In the genomic region with DNA sequence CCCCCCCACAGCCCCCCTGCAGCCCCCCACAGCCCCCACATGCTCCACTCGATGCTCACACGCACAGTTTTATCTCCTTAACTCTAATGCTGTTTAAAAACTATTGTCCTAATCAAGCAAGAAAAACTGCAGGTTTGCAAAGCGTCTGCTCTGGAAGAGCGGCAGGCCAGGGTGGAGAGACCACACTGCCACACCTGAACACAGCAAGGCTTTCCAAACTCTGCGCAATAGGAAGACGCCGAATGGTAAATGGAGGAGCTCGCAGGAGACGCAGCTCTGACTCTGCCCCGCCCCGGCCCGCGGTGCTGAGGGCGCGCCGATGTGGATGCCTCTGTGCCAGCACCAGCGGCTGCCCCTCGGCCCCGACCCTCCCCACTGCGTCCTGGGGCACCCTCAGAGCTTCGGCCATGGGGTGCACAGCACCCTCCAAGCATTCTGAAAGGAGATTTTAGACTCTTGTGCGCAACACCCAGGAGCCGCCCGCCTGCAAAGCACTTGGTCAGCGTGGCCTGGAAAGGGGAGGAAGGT, we compare ENCODE assay signal across 8 cellular contexts. TPM values are rescaled to one million over a fixed set of nuclear protein-coding genes. Genes with fewer than 3 reads are reported as not detected.
DNase-seq lines count a peak whose midpoint lies in the region; ATAC-seq and TF ChIP-seq lines count a peak whose summit lies in the region.

No MANE protein-coding gene starts in this region.

- H3K9me3 ChIP-seq in heart left ventricle, result no peaks in the 10 kb centered on the region

- ATAC-seq in heart left ventricle, result no peak
- no peak for ATAC-seq in stimulated activated naive CD8-positive, alpha-beta T cell treated with anti-CD3 and anti-CD28 coated beads, Interleukin-15, Interleukin-2, amounts not matched to agents 100 U/mL and 50 U/mL, for 24 hours
- ATAC-seq in GM21717 (IDR thresholded peaks at IDR 0.05; ENCODE audit: unreplicated experiment), result no peak
- ATAC-seq in GM21423 (IDR thresholded peaks at IDR 0.05; ENCODE audit: unreplicated experiment), result no peak

- TF ChIP-seq POLR2A in heart left ventricle (IDR thresholded peaks at IDR 0.05), result no peak

- intact Hi-C loops in heart left ventricle (cut with DNase I), result loop anchor here in 1 of 10 donors (2.0 kb wide), 1 partner anchor 35 kb away; no protein-coding TSS in a partner anchor

- no peak overlapping the region for H3K4me3 ChIP-seq in heart left ventricle

- H3K36me3 ChIP-seq in heart left ventricle, result no peaks in the 10 kb centered on the region

- no peak for TF ChIP-seq CTCF in heart left ventricle (IDR thresholded peaks at IDR 0.05)

- WGBS in heart left ventricle, 4 donors, result 72 to 84% (median 75%) methylated on average over 19 to 25 of the region's 25 CpGs

- peak overlapping the region in 10 of 12 donors; percentile 4 to 74 (median 42) for H3K27ac ChIP-seq in heart left ventricle

- no peaks in the 10 kb centered on the region for H3K27me3 ChIP-seq in heart left ventricle

- peak; percentile 40 for DNase-seq in NCI-H187 treated with DMSO at 0.1 percent for 48 hours (lab: John Stamatoyannopoulos, UW)
- no peak for DNase-seq in NCI-H187 (lab: John Stamatoyannopoulos, UW)
- DNase-seq in SK-N-DZ (ENCODE audit: low spot score), result peak; percentile 76
- DNase-seq in heart left ventricle, result peak; percentile 10 to 57 (median 26)
- peak; percentile 9 for DNase-seq in stimulated activated naive CD8-positive, alpha-beta T cell treated with anti-CD3 and anti-CD28 coated beads, Interleukin-15, Interleukin-2, amounts not matched to agents 100 U/mL and 50 U/mL, for 24 hours
- no peak for DNase-seq in stimulated activated CD4-positive, alpha-beta T cell treated with anti-CD3 and anti-CD28 coated beads, Interleukin-12 subunit alpha, Interleukin-12 subunit beta, amount 100 ng/mL, for 4 hours

- H3K4me1 ChIP-seq in heart left ventricle, result peaks cover 0 to 38% (median 21%) of the 10 kb centered on the region in 12 donors

RNA-seq across cellular contexts. Expression of a gene that starts 32.4 kb away (rescaled TPM):
- polyA plus RNA-seq in SK-N-DZ (2014; cell fraction: cytosol; rRNA removed), result 14.5 and 15.7 TPM in 2 replicates
- polyA plus RNA-seq in SK-N-DZ (2014; cell fraction: nucleus; rRNA removed), result 14.6 and 15.5 TPM in 2 replicates
- total RNA-seq in heart left ventricle, result 10 to 100 TPM in 5 of 9 donors, 1 to 10 TPM in 4; 7.2 to 24.2 (median 10.5) TPM
- 1 to 10 TPM; 4.8 to 9.0 TPM for polyA plus RNA-seq in heart left ventricle

Comparison
In these comparisons a context has a peak if more than half of its experiments do, and no peak if none do; other contexts are left out.
1. DNase-seq: peak in NCI-H187 treated with DMSO at 0.1 percent for 48 hours (single experiment), SK-N-DZ (single experiment), heart left ventricle (5 of 5) and stimulated activated naive CD8-positive, alpha-beta T cell treated with anti-CD3 and anti-CD28 coated beads, Interleukin-15, Interleukin-2, amounts not matched to agents 100 U/mL and 50 U/mL, for 24 hours (single experiment); none in NCI-H187 (0 of 2) and stimulated activated CD4-positive, alpha-beta T cell treated with anti-CD3 and anti-CD28 coated beads, Interleukin-12 subunit alpha, Interleukin-12 subunit beta, amount 100 ng/mL, for 4 hours (single experiment).